18 cellular contexts compared by ENCODE assay signal in genomic region chr1:3053986-3054385, GRCh38. TPM values are rescaled to one million over a fixed set of nuclear protein-coding genes. Genes with fewer than 3 reads are reported as not detected.
DNase-seq lines count a peak whose midpoint lies in the region; ATAC-seq, FAIRE-seq and TF ChIP-seq lines count a peak whose summit lies in the region.
"Had no signal": no experiment of that assay in that cellular context is flagged by ENCODE, and none has a peak within 500 bp of the region (broad histone marks: within the 10 kb centered on the region; RNA-seq: fewer than 3 reads in every experiment).

No MANE protein-coding gene starts in this region.

- no peaks in the 10 kb centered on the region for H3K27me3 ChIP-seq in right atrium auricular region
- H3K27me3 ChIP-seq in neuronal stem cell (ENCODE audit: control insufficient read depth in 3 of 3, insufficient read depth in 3 of 3, low read depth in 1 of 3, low read length in 3 of 3) = peaks cover 0 to 27% (median 2%) of the 10 kb centered on the region in 3 experiments
- H3K27me3 ChIP-seq in sigmoid colon = peaks cover 4 to 53% (median 21%) of the 10 kb centered on the region in 3 donors
- H3K27me3 ChIP-seq in transverse colon = peaks cover 48% of the 10 kb centered on the region

- ATAC-seq in left cardiac atrium = no peak
- ATAC-seq: GM23338 had no signal

- no peak overlapping the region for H2BK12ac ChIP-seq in neuronal stem cell (ENCODE audit: low read length)

- TF ChIP-seq CTCF in right atrium auricular region (IDR thresholded peaks at IDR 0.05) (no peak), sigmoid colon (IDR thresholded peaks at IDR 0.05) (no peak), transverse colon (IDR thresholded peaks at IDR 0.05) (no peak)

- no peak overlapping the region for H4K8ac ChIP-seq in neuronal stem cell (ENCODE audit: low read depth, low read length)

- H2BK5ac ChIP-seq in neuronal stem cell (ENCODE audit: low read length) = no peak overlapping the region

- H2BK15ac ChIP-seq in neuronal stem cell (ENCODE audit: low read length) = no peak overlapping the region

- no peak for FAIRE-seq in urothelium cell line (lab: Jason Lieb, UNC)

- H3K18ac ChIP-seq in neuronal stem cell (ENCODE audit: low read length) = peak overlapping the region; percentile 11

- H3K79me1 ChIP-seq in neuronal stem cell (ENCODE audit: low read depth, low read length) = no peaks in the 10 kb centered on the region

- H2AFZ ChIP-seq in neuronal stem cell (ENCODE audit: low read length) = no peak overlapping the region
- H2AFZ ChIP-seq: GM23338 had no signal

- no CpG with 5 or more reads among the region's 6 CpGs for WGBS in neuronal stem cell (ENCODE audit: extremely low coverage in 2 of 2, insufficient read length in 2 of 2, insufficient replicate concordance in 1 of 2), 2 donors
- WGBS in sigmoid colon, 2 donors = 80 to 86% methylated on average over 6 of the region's 6 CpGs
- 80% methylated on average over 6 of the region's 6 CpGs; no CpG with 5 or more reads in 1 of the 2 donors for WGBS in transverse colon (ENCODE audit: low coverage in 1 of 2), 2 donors

- H3K4me2 ChIP-seq in neuronal stem cell (ENCODE audit: insufficient read depth, low read length, poor library complexity, severe bottlenecking) = no peak overlapping the region
- H3K4me2 ChIP-seq: BLaER1 treated with 17β-estradiol and CSF1 and Interleukin-3, amounts not matched to agents 10 nM and 100 nM; GM23338 had no signal

- H3K4me1 ChIP-seq in right atrium auricular region (no peaks in the 10 kb centered on the region), neuronal stem cell (ENCODE audit: control insufficient read depth in 2 of 2, insufficient read depth in 1 of 2, low read depth in 1 of 2, low read length in 2 of 2) (no peaks in the 10 kb centered on the region), sigmoid colon (no peaks in the 10 kb centered on the region), transverse colon (no peaks in the 10 kb centered on the region)
- H3K4me1 ChIP-seq: BLaER1 treated with 17β-estradiol and CSF1 and Interleukin-3, amounts not matched to agents 10 nM and 100 nM had no signal

- H2BK120ac ChIP-seq in neuronal stem cell (ENCODE audit: low read depth, low read length) = no peak overlapping the region

- TF ChIP-seq EP300 in sigmoid colon (IDR thresholded peaks at IDR 0.05) = no peak
- TF ChIP-seq EP300 in transverse colon (IDR thresholded peaks at IDR 0.05; ENCODE audit: low read depth) = no peak

- H3K9ac ChIP-seq in neuronal stem cell (ENCODE audit: low read depth, low read length, poor library complexity) = peak overlapping the region; percentile 70
- H3K9ac ChIP-seq: BLaER1 treated with 17β-estradiol and CSF1 and Interleukin-3, amounts not matched to agents 10 nM and 100 nM had no signal

- in situ Hi-C loops in transverse colon (cut with MboI; ENCODE audit: low pct_ligation_motif_present in 1 of 4, low pct_unique_long_range_greater_than_20kb in 1 of 4, low sequenced_read_pairs in 3 of 4) = no loop called here

- intact Hi-C loops in left cardiac atrium (cut with DNase I) = no loop called here
- intact Hi-C loops in sigmoid colon (cut with DNase I) = no loop called here
- intact Hi-C loops in transverse colon (cut with DNase I; ENCODE audit: low total_unique reads) = loop anchor here (10.0 kb wide), 1 partner anchor 221 kb away; no protein-coding TSS in a partner anchor

- DNase-seq in left cardiac atrium (peak; percentile 0), right atrium auricular region (ENCODE audit: low spot score) (no peak), neuronal stem cell (ENCODE audit: low spot score) (no peak), sigmoid colon (peak; percentile 25), urothelium cell line (ENCODE audit: low spot score) (no peak), transverse colon (no peak), retina (no peak)
- DNase-seq: ACHN; Calu3; CD4-positive, alpha-beta T cell; DMS 273 treated with DMSO at 0.1 percent for 48 hours; IMR-90 had no signal

- H3K4me3 ChIP-seq in right atrium auricular region (no peak overlapping the region), neuronal stem cell (ENCODE audit: low read length in 2 of 2) (no peak overlapping the region), sigmoid colon (no peak overlapping the region), transverse colon (no peak overlapping the region)
- H3K4me3 ChIP-seq: BLaER1 treated with 17β-estradiol and CSF1 and Interleukin-3, amounts not matched to agents 10 nM and 100 nM; GM23338 had no signal

- H3K14ac ChIP-seq in neuronal stem cell (ENCODE audit: low read length) = no peak overlapping the region

- no peak for TF ChIP-seq POLR2A in sigmoid colon (IDR thresholded peaks at IDR 0.05)
- no peak for TF ChIP-seq POLR2A in transverse colon (IDR thresholded peaks at IDR 0.05)

- H3K4ac ChIP-seq in neuronal stem cell (ENCODE audit: low read length) = no peak overlapping the region

- H2AK5ac ChIP-seq in neuronal stem cell (ENCODE audit: low read depth, low read length) = no peak overlapping the region

- H3K36me3 ChIP-seq in right atrium auricular region (no peaks in the 10 kb centered on the region), neuronal stem cell (replicated peaks in 1 of 2; ENCODE audit: control insufficient read depth in 2 of 2, insufficient read depth in 2 of 2, low read length in 2 of 2) (no peaks in the 10 kb centered on the region), sigmoid colon (no peaks in the 10 kb centered on the region), transverse colon (no peaks in the 10 kb centered on the region)
- H3K36me3 ChIP-seq: BLaER1 treated with 17β-estradiol and CSF1 and Interleukin-3, amounts not matched to agents 10 nM and 100 nM had no signal

- H3K9me3 ChIP-seq in right atrium auricular region (no peaks in the 10 kb centered on the region), neuronal stem cell (replicated peaks in 1 of 2; ENCODE audit: control insufficient read depth in 2 of 2, insufficient read depth in 1 of 2, low read depth in 1 of 2, low read length in 2 of 2) (peaks cover 0 to 9% of the 10 kb centered on the region in 2 donors), sigmoid colon (peaks cover 0 to 3% (median 0%) of the 10 kb centered on the region in 4 donors), transverse colon (no peaks in the 10 kb centered on the region)

- H3K27ac ChIP-seq in right atrium auricular region = no peak overlapping the region
- no peak overlapping the region for H3K27ac ChIP-seq in neuronal stem cell (replicated peaks; ENCODE audit: low read length)
- no peak overlapping the region for H3K27ac ChIP-seq in sigmoid colon
- no peak overlapping the region for H3K27ac ChIP-seq in transverse colon
- H3K27ac ChIP-seq: BLaER1 treated with 17β-estradiol and CSF1 and Interleukin-3, amounts not matched to agents 10 nM and 100 nM had no signal

- H3K23ac ChIP-seq in neuronal stem cell (ENCODE audit: low read depth, low read length, poor library complexity) = no peak overlapping the region

- no peak overlapping the region for H4K91ac ChIP-seq in neuronal stem cell (ENCODE audit: low read depth, low read length, poor library complexity)

RNA-seq across cellular contexts. Expression of gene PRDM16, which starts 15.0 kb away (rescaled TPM):
- total RNA-seq in left cardiac atrium (1 to 10 TPM in 1 of 2 donors, under 1 TPM in 1; 0.99 to 1.2 TPM), right atrium auricular region (1 to 10 TPM in 1 of 2 donors, under 1 TPM in 1; 0.22 to 3.3 TPM), sigmoid colon (1 to 10 TPM in 1 of 4 donors, under 1 TPM in 3; 0.14 to 1.1 (median 0.60) TPM), transverse colon (under 1 TPM in 2 of 4 donors, not detected in 2; 0.41 to 0.95 TPM)
- 7.9 TPM for polyA plus RNA-seq in neuronal stem cell (2013, experiment 1 of 2)
- 7.6 TPM for polyA plus RNA-seq in neuronal stem cell (2013, experiment 2 of 2)
- 1 to 10 TPM in 1 of 3 donors, under 1 TPM in 2; under 0.01 to 1.7 (median 0.46) TPM for polyA plus RNA-seq in sigmoid colon
- total RNA-seq: CD4-positive, alpha-beta T cell; HT-29; IMR-90 had no signal

RNA-seq across cellular contexts. Expression of gene ACTRT2, which starts 32.7 kb away (rescaled TPM):
- total RNA-seq in left cardiac atrium (not detected), right atrium auricular region (not detected), sigmoid colon (not detected), transverse colon (not detected)
- polyA plus RNA-seq in neuronal stem cell (2013, experiment 1 of 2) = 0.29 TPM
- 0.29 TPM for polyA plus RNA-seq in neuronal stem cell (2013, experiment 2 of 2)
- not detected for polyA plus RNA-seq in sigmoid colon
- total RNA-seq: A172; Calu3; CD4-positive, alpha-beta T cell; Daoy; GM23338; H9; HT-29; IMR-90 had no signal
- polyA plus RNA-seq: GM23338, IMR-90 had no signal

Comparison
In these comparisons a context has a peak if more than half of its experiments do, and no peak if none do; other contexts are left out.
1. DNase-seq: peak in left cardiac atrium (single experiment) and sigmoid colon (single experiment); none in right atrium auricular region (single experiment), neuronal stem cell (single experiment), urothelium cell line (single experiment), transverse colon (single experiment) and retina (single experiment).